8 cellular contexts compared by ENCODE assay signal in the genomic region with DNA sequence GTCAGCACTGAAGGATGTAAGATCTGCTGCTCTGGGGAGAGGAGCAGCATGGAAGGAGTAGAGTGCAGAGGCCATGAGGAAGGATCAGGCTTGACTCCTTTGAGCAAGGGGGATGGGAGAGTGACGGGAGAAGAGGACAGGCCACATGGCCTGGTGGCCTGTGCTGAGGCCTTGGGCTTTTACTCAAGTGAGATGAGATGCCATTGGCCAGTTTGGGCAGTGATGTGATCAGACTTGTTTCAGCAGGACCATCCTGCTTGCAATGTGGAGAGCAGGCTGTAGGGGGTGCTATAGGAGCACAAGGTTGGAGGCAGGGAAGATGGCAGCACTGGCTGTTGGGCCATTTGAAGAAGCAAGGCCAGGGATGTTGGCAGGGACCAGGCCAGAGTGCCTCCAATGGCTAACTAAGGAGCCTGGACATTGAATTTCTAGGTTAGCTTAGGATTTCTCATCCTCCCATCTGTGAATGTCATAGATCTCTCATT. TPM values are rescaled to one million over a fixed set of nuclear protein-coding genes. Genes with fewer than 3 reads are reported as not detected.
DNase-seq lines count a peak whose midpoint lies in the region; ATAC-seq lines count a peak whose summit lies in the region.

No MANE protein-coding gene starts in this region.

- no peak overlapping the region for H2BK120ac ChIP-seq in trophoblast cell (ENCODE audit: insufficient read depth, low read length, poor library complexity)

- CTCF ChIA-PET in CD8-positive, alpha-beta memory T cell (lab: Charles Lee): no interaction called here

- H3K4me1 Mint-ChIP-seq in CD8-positive, alpha-beta memory T cell: peaks cover 6 to 10% (median 10%) of the 10 kb centered on the region in 3 donors
- H3K4me1 Mint-ChIP-seq in effector memory CD8-positive, alpha-beta T cell (ENCODE audit: low read depth in 2 of 2): peaks cover 0 to 2% of the 10 kb centered on the region in 2 donors

- H3K79me1 ChIP-seq in trophoblast cell (ENCODE audit: low read length): no peaks in the 10 kb centered on the region

- H3K36me3 ChIP-seq in CD8-positive, alpha-beta memory T cell (ENCODE audit: insufficient read depth, low read length): no peaks in the 10 kb centered on the region
- H3K36me3 ChIP-seq in trophoblast cell (ENCODE audit: control insufficient read depth in 1 of 2, insufficient read depth in 2 of 2, low read length in 2 of 2): peaks cover 9 to 13% of the 10 kb centered on the region in 2 experiments

- H3K4me3 Mint-ChIP-seq in CD8-positive, alpha-beta memory T cell: no peak overlapping the region
- H3K4me3 Mint-ChIP-seq in effector memory CD8-positive, alpha-beta T cell: no peak overlapping the region

- no peak overlapping the region for H4K12ac ChIP-seq in trophoblast cell (ENCODE audit: low read depth, low read length)

- no peak overlapping the region for H2AK5ac ChIP-seq in trophoblast cell (ENCODE audit: low read length)

- no peak overlapping the region for H2BK5ac ChIP-seq in trophoblast cell (ENCODE audit: low read depth, low read length, poor library complexity)

- H3K4me2 ChIP-seq in trophoblast cell (ENCODE audit: low read length): no peak overlapping the region

- H2AFZ ChIP-seq in trophoblast cell (ENCODE audit: insufficient read depth, low read length, poor library complexity): no peak overlapping the region

- no peak overlapping the region for H3K4ac ChIP-seq in trophoblast cell (ENCODE audit: low read depth, low read length)

- WGBS in trophoblast cell (ENCODE audit: extremely low coverage, insufficient coverage, insufficient read length): no CpG with 5 or more reads among the region's 1 CpG

- H3K27ac ChIP-seq in CD8-positive, alpha-beta memory T cell (ENCODE audit: low read depth, low read length): no peak overlapping the region
- H3K27ac ChIP-seq in trophoblast cell (ENCODE audit: low read depth, low read length): no peak overlapping the region

- H4K91ac ChIP-seq in trophoblast cell (ENCODE audit: low read depth, low read length): no peak overlapping the region

- no peaks in the 10 kb centered on the region for H3K9me3 Mint-ChIP-seq in CD8-positive, alpha-beta memory T cell
- no peaks in the 10 kb centered on the region for H3K9me3 Mint-ChIP-seq in effector memory CD8-positive, alpha-beta T cell

- peaks cover 0 to 20% (median 9%) of the 10 kb centered on the region in 3 donors for H3K36me3 Mint-ChIP-seq in CD8-positive, alpha-beta memory T cell
- H3K36me3 Mint-ChIP-seq in effector memory CD8-positive, alpha-beta T cell (ENCODE audit: insufficient read depth): peaks cover 19% of the 10 kb centered on the region

- no peaks in the 10 kb centered on the region for H3K27me3 ChIP-seq in CD8-positive, alpha-beta memory T cell (ENCODE audit: insufficient read depth, low read length, poor library complexity, severe bottlenecking)
- no peaks in the 10 kb centered on the region for H3K27me3 ChIP-seq in trophoblast cell (ENCODE audit: insufficient read depth, low read length)

- H2BK12ac ChIP-seq in trophoblast cell (ENCODE audit: low read length): no peak overlapping the region

- peak; percentile 3 to 53 (median 18) for DNase-seq in CD8-positive, alpha-beta memory T cell
- peak; percentile 22 for DNase-seq in HT-29 (ENCODE audit: low spot score)
- peak; percentile 67 for DNase-seq in UCSD-AML1 (lab: John Stamatoyannopoulos, UW; ENCODE audit: unreplicated experiment)
- peak; percentile 23 to 35 (median 24) for DNase-seq in effector memory CD8-positive, alpha-beta T cell
- DNase-seq in trophoblast cell: peak; percentile 47 to 63
- no peak for DNase-seq in NCI-H1048 (lab: John Stamatoyannopoulos, UW)
- no peak for DNase-seq in NK-92 (lab: John Stamatoyannopoulos, UW; ENCODE audit: unreplicated experiment)
- no peak for DNase-seq in AG08395 (ENCODE audit: low spot score)

- H3K23ac ChIP-seq in trophoblast cell (ENCODE audit: low read length): no peak overlapping the region

- no peaks in the 10 kb centered on the region for H3K79me2 ChIP-seq in trophoblast cell (ENCODE audit: control insufficient read depth, insufficient read depth, low read length, poor library complexity)

- H3K14ac ChIP-seq in trophoblast cell (ENCODE audit: low read length): no peak overlapping the region

- no peak for ATAC-seq in effector memory CD8-positive, alpha-beta T cell (replicated peaks)

- POLR2A ChIA-PET in CD8-positive, alpha-beta memory T cell (lab: Charles Lee): no interaction called here

- H3K27ac Mint-ChIP-seq in CD8-positive, alpha-beta memory T cell: peak overlapping the region in 1 of 8 donors; percentile 41
- H3K27ac Mint-ChIP-seq in effector memory CD8-positive, alpha-beta T cell: peak overlapping the region in 1 of 2 donors; percentile 12

- peak overlapping the region; percentile 16 for H4K8ac ChIP-seq in trophoblast cell (ENCODE audit: low read depth, low read length)

- H3K4me1 ChIP-seq in CD8-positive, alpha-beta memory T cell (ENCODE audit: insufficient read depth, low read length): no peaks in the 10 kb centered on the region
- H3K4me1 ChIP-seq in trophoblast cell (ENCODE audit: control insufficient read depth in 1 of 2, insufficient read depth in 2 of 2, low read length in 2 of 2): no peaks in the 10 kb centered on the region

- no peak overlapping the region for H3K4me3 ChIP-seq in CD8-positive, alpha-beta memory T cell (ENCODE audit: low read length)
- H3K4me3 ChIP-seq in trophoblast cell (ENCODE audit: low read depth, low read length): no peak overlapping the region

- H3K9ac ChIP-seq in trophoblast cell (ENCODE audit: low read length): no peak overlapping the region

- H3K9me3 ChIP-seq in CD8-positive, alpha-beta memory T cell (ENCODE audit: low read length): no peaks in the 10 kb centered on the region
- H3K9me3 ChIP-seq in trophoblast cell (ENCODE audit: insufficient read depth, low read depth, low read length): no peaks in the 10 kb centered on the region

- no peak overlapping the region for H3K18ac ChIP-seq in trophoblast cell (ENCODE audit: low read length)

- no peaks in the 10 kb centered on the region for H3K27me3 Mint-ChIP-seq in CD8-positive, alpha-beta memory T cell
- H3K27me3 Mint-ChIP-seq in effector memory CD8-positive, alpha-beta T cell: no peaks in the 10 kb centered on the region

RNA-seq across cellular contexts. Expression of a gene that starts 23.6 kb away (rescaled TPM):
- not detected for total RNA-seq in CD8-positive, alpha-beta memory T cell
- polyA plus RNA-seq in CD8-positive, alpha-beta memory T cell: not detected
- not detected in 2 replicates for total RNA-seq in HT-29 (2014; rRNA removed; shearing (Covaris generic))
- polyA plus RNA-seq in trophoblast cell (2013): 0.03 TPM in 1 of 2 replicates, not detected in the other

RNA-seq across cellular contexts. Expression of a gene that starts 34.9 kb away (rescaled TPM):
- 10 to 100 TPM; 22.8 to 29.6 TPM for total RNA-seq in CD8-positive, alpha-beta memory T cell
- 4.2 TPM for polyA plus RNA-seq in CD8-positive, alpha-beta memory T cell
- total RNA-seq in HT-29 (2014; rRNA removed; shearing (Covaris generic)): 2.2 and 4.6 TPM in 2 replicates
- polyA plus RNA-seq in trophoblast cell (2013): 22.8 and 24.9 TPM in 2 replicates

Comparison
In these comparisons a context has a peak if more than half of its experiments do, and no peak if none do; other contexts are left out.
1. DNase-seq: peak in CD8-positive, alpha-beta memory T cell (5 of 5), HT-29 (single experiment), UCSD-AML1 (single experiment), effector memory CD8-positive, alpha-beta T cell (3 of 3) and trophoblast cell (2 of 2); none in NCI-H1048 (single experiment), NK-92 (single experiment) and AG08395 (single experiment).